Comparison of ENCODE assay signal across 9 cellular contexts in genomic region chr2:73260338-73260984, GRCh38. TPM values are rescaled to one million over a fixed set of nuclear protein-coding genes. Genes with fewer than 3 reads are reported as not detected.
A peak's percentile ranks its signal among the peaks of the same experiment; 100 is the strongest.
DNase-seq lines count a peak whose midpoint lies in the region; ATAC-seq and TF ChIP-seq lines count a peak whose summit lies in the region.
"Had no signal": no experiment of that assay in that cellular context is flagged by ENCODE, and none has a peak within 500 bp of the region (broad histone marks: within the 10 kb centered on the region; RNA-seq: fewer than 3 reads in every experiment).

No MANE protein-coding gene starts in this region.

- ATAC-seq in esophagus mucosa (peak; percentile 68), aorta (ENCODE audit: low FRiP score) (no peak), GM18858 (IDR thresholded peaks at IDR 0.05; ENCODE audit: unreplicated experiment) (no peak)

- BruUV-seq in OCI-LY7 (replicated peaks; lab: Mats Ljungman, UMichigan), result no TSS peak

- H3K4me1 ChIP-seq in OCI-LY7 (ENCODE audit: insufficient read depth, low read length, poor library complexity, severe bottlenecking), result no peaks in the 10 kb centered on the region
- H3K4me1 ChIP-seq in osteoblast (ENCODE audit: insufficient read depth, low read length), result no peaks in the 10 kb centered on the region
- H3K4me1 ChIP-seq in aorta (ENCODE audit: control insufficient read depth in 1 of 2, insufficient read depth in 2 of 2, low read length in 2 of 2), result no peaks in the 10 kb centered on the region

- H3K27me3 ChIP-seq in osteoblast (ENCODE audit: insufficient read depth, low read length) (no peaks in the 10 kb centered on the region), aorta (ENCODE audit: control insufficient read depth in 1 of 2, insufficient read depth in 2 of 2, low read length in 1 of 2) (no peaks in the 10 kb centered on the region)

- 13 to 18% methylated on average over 17 of the region's 17 CpGs for WGBS in aorta, 2 donors

- H3K4me3 ChIP-seq in OCI-LY7 (ENCODE audit: low read depth, low read length, poor library complexity, severe bottlenecking) (no peak overlapping the region), osteoblast (ENCODE audit: insufficient read depth, low read length) (no peak overlapping the region), aorta (ENCODE audit: low read length in 2 of 2) (no peak overlapping the region)

- peak; percentile 60 for TF ChIP-seq CTCF in OCI-LY7 (conservative IDR thresholded peaks at IDR 0.05; ENCODE audit: low read length)
- TF ChIP-seq CTCF in osteoblast (IDR thresholded peaks at IDR 0.05; ENCODE audit: extremely low read depth, low read depth, low read length), result peak; percentile 55

- H4K20me1 ChIP-seq in OCI-LY7 (ENCODE audit: insufficient read depth, low read length), result no peaks in the 10 kb centered on the region
- peaks cover 4% of the 10 kb centered on the region for H4K20me1 ChIP-seq in osteoblast (ENCODE audit: insufficient read depth, low read length)

- H3K9me2 ChIP-seq in OCI-LY7 (ENCODE audit: insufficient read depth, low read length), result no peaks in the 10 kb centered on the region

- H3K4me2 ChIP-seq in OCI-LY7 (ENCODE audit: low read length) (no peak overlapping the region), osteoblast (ENCODE audit: insufficient read depth, low read length) (no peak overlapping the region)

- intact Hi-C loops in OCI-LY7 (cut with micrococcal nuclease; ENCODE audit: unreplicated experiment) (loop anchor here (2.0 kb wide), 1 partner anchor 48 kb away; no protein-coding TSS in a partner anchor), aorta (cut with DNase I) (no loop called here)

- H3K36me3 ChIP-seq in OCI-LY7 (ENCODE audit: insufficient read depth, low read length) (peaks cover 82% of the 10 kb centered on the region), osteoblast (ENCODE audit: insufficient read depth, low read length) (no peaks in the 10 kb centered on the region), aorta (ENCODE audit: control insufficient read depth in 1 of 2, insufficient read depth in 2 of 2, low read length in 1 of 2) (no peaks in the 10 kb centered on the region)

- H2AFZ ChIP-seq in OCI-LY7 (ENCODE audit: low read length) (no peak overlapping the region), osteoblast (ENCODE audit: low read length) (no peak overlapping the region)

- H3K27ac ChIP-seq in OCI-LY7 (ENCODE audit: low read depth, low read length, poor library complexity, severe bottlenecking), result no peak overlapping the region
- no peak overlapping the region for H3K27ac ChIP-seq in osteoblast (ENCODE audit: low read depth, low read length)
- H3K27ac ChIP-seq in aorta (ENCODE audit: low read depth in 1 of 2, low read length in 2 of 2), result no peak overlapping the region

- H3K79me2 ChIP-seq in OCI-LY7 (ENCODE audit: insufficient read depth, low read depth, low read length) (no peaks in the 10 kb centered on the region), osteoblast (ENCODE audit: insufficient read depth, low read length) (no peaks in the 10 kb centered on the region)

- CTCF ChIA-PET in OCI-LY7 (lab: Charles Lee; ENCODE audit: unreplicated experiment), result no interaction called here

- H3K9me3 ChIP-seq in OCI-LY7 (ENCODE audit: low read length) (no peaks in the 10 kb centered on the region), osteoblast (ENCODE audit: low read depth, low read length) (no peaks in the 10 kb centered on the region), aorta (ENCODE audit: control insufficient read depth, low read length) (no peaks in the 10 kb centered on the region)

- POLR2A ChIA-PET in OCI-LY7 (lab: Charles Lee), result no interaction called here

- DNase-seq in DMS 273 (lab: John Stamatoyannopoulos, UW; ENCODE audit: unreplicated experiment), result peak; percentile 66
- DNase-seq in DMS 273 treated with DMSO at 0.1 percent for 48 hours (lab: John Stamatoyannopoulos, UW), result no peak
- peak; percentile 48 for DNase-seq in OCI-LY7 (ENCODE audit: low spot score)
- DNase-seq in osteoblast (ENCODE audit: insufficient read length, low spot score, missing footprints), result peak; percentile 98
- DNase-seq in aorta, result no peak
- DNase-seq in stimulated activated CD4-positive, alpha-beta T cell treated with anti-CD3 and anti-CD28 coated beads, Interleukin-4, amount 100 ng/mL, for 4 hours, result no peak

RNA-seq across cellular contexts. Expression of gene FBXO41, which starts 23.8 kb away (rescaled TPM):
- total RNA-seq in OCI-LY7 (2014; rRNA removed; shearing (Covaris generic)), result 17.0 and 20.4 TPM in 2 replicates
- 52.2 and 57.9 TPM in 2 replicates for total RNA-seq in OCI-LY7 (2022)
- 0.92 TPM for total RNA-seq in esophagus mucosa
- 0.29 and 0.36 TPM in 2 replicates for total RNA-seq in osteoblast
- total RNA-seq in aorta, result 1 to 10 TPM; 3.3 to 4.7 TPM
- 1 to 10 TPM in 1 of 2 donors, under 1 TPM in 1; 0.25 to 1.2 TPM for polyA plus RNA-seq in aorta

RNA-seq across cellular contexts. Expression of gene CCT7, which starts 26.4 kb away (rescaled TPM):
- 334 and 378 TPM in 2 replicates for total RNA-seq in OCI-LY7 (2014; rRNA removed; shearing (Covaris generic))
- total RNA-seq in OCI-LY7 (2022), result 307 and 347 TPM in 2 replicates
- total RNA-seq in esophagus mucosa, result 253 TPM
- total RNA-seq in osteoblast, result 180 and 200 TPM in 2 replicates
- 100 to 1,000 TPM; 128 to 157 TPM for total RNA-seq in aorta
- 100 to 1,000 TPM; 132 to 154 TPM for polyA plus RNA-seq in aorta

RNA-seq across cellular contexts. Expression of gene PRADC1, which starts 27.4 kb away (rescaled TPM):
- total RNA-seq in OCI-LY7 (2014; rRNA removed; shearing (Covaris generic)), result 25.3 and 25.9 TPM in 2 replicates
- total RNA-seq in OCI-LY7 (2022) (20.6 and 23.0 TPM in 2 replicates), esophagus mucosa (19.0 TPM), osteoblast (11.2 and 15.9 TPM in 2 replicates), aorta (10 to 100 TPM; 12.4 to 15.9 TPM)
- 10 to 100 TPM; 25.9 to 54.8 TPM for polyA plus RNA-seq in aorta

RNA-seq across cellular contexts. Expression of gene EGR4, which starts 32.9 kb away (rescaled TPM):
- not detected in 2 replicates for total RNA-seq in OCI-LY7 (2014; rRNA removed; shearing (Covaris generic))
- total RNA-seq in OCI-LY7 (2022) (not detected in 2 replicates), esophagus mucosa (not detected), osteoblast (not detected in 2 replicates), aorta (not detected)
- polyA plus RNA-seq in aorta, result not detected
- polyA plus RNA-seq: neural cell had no signal

RNA-seq across cellular contexts. Expression of gene SMYD5, which starts 46.4 kb away (rescaled TPM):
- total RNA-seq in OCI-LY7 (2014; rRNA removed; shearing (Covaris generic)), result 32.9 and 42.2 TPM in 2 replicates
- total RNA-seq in OCI-LY7 (2022) (33.2 and 38.2 TPM in 2 replicates), esophagus mucosa (11.7 TPM), osteoblast (16.5 and 17.4 TPM in 2 replicates), aorta (10 to 100 TPM; 17.9 to 23.0 TPM)
- polyA plus RNA-seq in aorta, result 10 to 100 TPM in 1 of 2 donors, 1 to 10 TPM in 1; 4.3 to 17.3 TPM

Comparison
In these comparisons a context has a peak if more than half of its experiments do, and no peak if none do; other contexts are left out.
1. DNase-seq: peak in DMS 273 (single experiment), OCI-LY7 (single experiment) and osteoblast (single experiment); none in DMS 273 treated with DMSO at 0.1 percent for 48 hours (single experiment), aorta (0 of 2) and stimulated activated CD4-positive, alpha-beta T cell treated with anti-CD3 and anti-CD28 coated beads, Interleukin-4, amount 100 ng/mL, for 4 hours (0 of 2).